8 cellular contexts compared by ENCODE assay signal in genomic region chr13:37755349-37755748, GRCh38.
"Had no signal": no experiment of that assay in that cellular context is flagged by ENCODE, and none has a peak within 500 bp of the region (broad histone marks: within the 10 kb centered on the region; RNA-seq: fewer than 3 reads in every experiment).

No MANE protein-coding gene starts in this region.

- ATAC-seq: GM23338, HepG2, K562 had no signal

- H2AFZ ChIP-seq: GM23338 had no signal

- H3K27ac ChIP-seq: HL-60 had no signal

- H3K4me3 ChIP-seq: GM23338, K562 had no signal

- H3K4me2 ChIP-seq: GM23338 had no signal

- DNase-seq: H9, HCEC 1CT, HFFc6, KG1 had no signal
